ENCODE assay signal across 20 cellular contexts in the genomic region with DNA sequence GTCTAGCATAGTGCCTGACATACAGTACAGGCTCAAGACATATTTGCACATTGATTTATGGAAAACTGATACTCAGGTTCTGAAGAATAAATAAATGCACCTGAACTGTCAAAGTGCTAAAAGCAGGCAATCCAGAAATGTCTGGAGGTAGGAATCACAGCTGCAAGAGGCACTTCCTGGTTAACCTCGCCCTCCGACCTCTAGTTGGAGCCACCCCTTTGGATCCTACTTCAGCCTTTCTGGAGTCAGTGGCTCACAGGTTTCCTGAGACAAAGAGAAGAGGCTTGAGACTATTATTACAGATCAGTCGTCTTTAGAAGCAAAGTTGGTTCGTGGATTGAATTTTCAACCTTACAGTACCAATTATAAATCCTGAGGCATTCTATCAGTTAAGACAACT.
"Had no signal": no experiment of that assay in that cellular context is flagged by ENCODE, and none has a peak within 500 bp of the region (broad histone marks: within the 10 kb centered on the region; RNA-seq: fewer than 3 reads in every experiment).

No MANE protein-coding gene starts in this region.

- H3K4me3 ChIP-seq: body of pancreas, esophagus squamous epithelium, prostate gland, right atrium auricular region, tibial artery had no signal

- H3K4me1 ChIP-seq: body of pancreas, prostate gland had no signal

- H3K27ac ChIP-seq: body of pancreas, esophagus squamous epithelium, prostate gland, right atrium auricular region, tibial artery had no signal

- ATAC-seq: activated CD4-positive, CD25-positive, alpha-beta regulatory T cell treated with anti-CD3 and anti-CD28 coated beads, Interleukin-2, amount 50 U/mL, for 24 hours; body of pancreas; effector memory CD8-positive, alpha-beta T cell; left lobe of liver; stimulated activated naive CD8-positive, alpha-beta T cell treated with anti-CD3 and anti-CD28 coated beads, Interleukin-15, Interleukin-2, amounts not matched to agents 100 U/mL and 50 U/mL, for 24 hours had no signal

- H3K27ac Mint-ChIP-seq: activated naive CD8-positive, alpha-beta T cell treated with anti-CD3 and anti-CD28 coated beads for 36 hours had no signal

- H3K9me3 Mint-ChIP-seq: activated naive CD8-positive, alpha-beta T cell treated with anti-CD3 and anti-CD28 coated beads for 36 hours; effector memory CD8-positive, alpha-beta T cell had no signal

- H3K27me3 ChIP-seq: body of pancreas, esophagus squamous epithelium, right atrium auricular region, tibial artery had no signal

- H3K9me3 ChIP-seq: body of pancreas, esophagus squamous epithelium, prostate gland, right atrium auricular region, tibial artery had no signal

- H3K4me3 Mint-ChIP-seq: activated naive CD8-positive, alpha-beta T cell treated with anti-CD3 and anti-CD28 coated beads for 36 hours; effector memory CD8-positive, alpha-beta T cell had no signal

- H3K27me3 Mint-ChIP-seq: activated naive CD8-positive, alpha-beta T cell treated with anti-CD3 and anti-CD28 coated beads for 36 hours; effector memory CD8-positive, alpha-beta T cell had no signal

- DNase-seq: activated CD8-positive, alpha-beta memory T cell treated with anti-CD3 and anti-CD28 coated beads for 24 hours; activated CD8-positive, alpha-beta memory T cell treated with anti-CD3 and anti-CD28 coated beads, Interleukin-2, amount 50 U/mL, for 48 hours; activated gamma-delta T cell; activated naive CD8-positive, alpha-beta T cell treated with anti-CD3 and anti-CD28 coated beads for 36 hours; amygdala; body of pancreas; dermis blood vessel endothelial cell; effector memory CD8-positive, alpha-beta T cell; esophagus squamous epithelium; hypothalamus; mammary epithelial cell; stimulated activated CD4-positive, alpha-beta T cell treated with anti-CD3 and anti-CD28 coated beads, Interleukin-12 subunit alpha, Interleukin-12 subunit beta, amount 100 ng/mL, for 4 hours; stimulated activated CD4-positive, alpha-beta T cell treated with anti-CD3 and anti-CD28 coated beads, Interleukin-2, amount 100 ng/mL, for 24 hours; stimulated activated naive CD8-positive, alpha-beta T cell treated with anti-CD3 and anti-CD28 coated beads, Interleukin-15, Interleukin-2, amounts not matched to agents 100 U/mL and 50 U/mL, for 24 hours; substantia nigra; tibial artery had no signal
